1 cellular context compared by ENCODE assay signal in the genomic region with DNA sequence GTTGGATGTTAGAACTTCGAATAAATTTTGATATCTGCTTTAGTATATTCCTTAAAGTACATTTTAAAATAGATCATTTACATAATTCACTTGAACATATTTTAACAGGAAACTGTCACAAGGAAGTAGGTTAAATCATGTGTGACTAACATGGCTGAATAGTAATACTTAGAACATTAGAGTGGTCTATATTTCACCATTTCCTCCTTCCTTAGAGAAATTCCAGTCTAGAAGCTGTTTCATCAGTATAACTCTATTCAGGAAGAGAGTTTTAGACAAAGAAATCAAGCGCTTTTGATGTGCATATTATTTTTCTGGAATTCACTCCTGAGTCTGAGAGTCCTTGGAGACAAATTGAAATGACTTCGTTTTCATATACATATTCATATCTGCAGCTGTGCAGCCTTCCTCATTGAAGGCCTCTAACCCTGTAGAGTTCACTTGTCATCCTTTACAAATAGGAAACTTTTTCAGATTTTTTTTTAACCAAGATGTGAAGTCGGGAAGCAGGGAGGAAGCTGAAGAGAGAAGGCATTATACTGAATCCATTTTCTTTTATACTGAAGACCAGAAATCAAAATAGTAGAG.
TF ChIP-seq lines count a peak whose summit lies in the region.

No MANE protein-coding gene starts in this region.

TF ChIP-seq in endothelial cell of umbilical vein, 7 proteins besides CTCF, POLR2A, EP300 and RAD21:
- TF ChIP-seq POLR2AphosphoS5 (IDR thresholded peaks at IDR 0.05; ENCODE audit: insufficient read depth, low read depth, low read length) (no peak), GATA2 (IDR thresholded peaks at IDR 0.05; ENCODE audit: insufficient read depth, insufficient read length, low read depth, low read length) (no peak), EZH2 (IDR thresholded peaks at IDR 0.05; ENCODE audit: borderline replicate concordance, low read depth, low read length, severe bottlenecking) (no peak), MYC (IDR thresholded peaks at IDR 0.05; ENCODE audit: low read depth, low read length) (no peak), FOS (IDR thresholded peaks at IDR 0.05; ENCODE audit: borderline replicate concordance, insufficient read depth, low read length) (no peak), JUN (IDR thresholded peaks at IDR 0.05; ENCODE audit: borderline replicate concordance, insufficient read depth, insufficient read length, low read depth) (no peak)
- TF ChIP-seq, protein P1, sequence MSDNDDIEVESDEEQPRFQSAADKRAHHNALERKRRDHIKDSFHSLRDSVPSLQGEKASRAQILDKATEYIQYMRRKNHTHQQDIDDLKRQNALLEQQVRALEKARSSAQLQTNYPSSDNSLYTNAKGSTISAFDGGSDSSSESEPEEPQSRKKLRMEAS (IDR thresholded peaks at IDR 0.05; ENCODE audit: insufficient read depth, insufficient read length), result no peak
